ENCODE assay signal across 1 cellular context in the genomic region with DNA sequence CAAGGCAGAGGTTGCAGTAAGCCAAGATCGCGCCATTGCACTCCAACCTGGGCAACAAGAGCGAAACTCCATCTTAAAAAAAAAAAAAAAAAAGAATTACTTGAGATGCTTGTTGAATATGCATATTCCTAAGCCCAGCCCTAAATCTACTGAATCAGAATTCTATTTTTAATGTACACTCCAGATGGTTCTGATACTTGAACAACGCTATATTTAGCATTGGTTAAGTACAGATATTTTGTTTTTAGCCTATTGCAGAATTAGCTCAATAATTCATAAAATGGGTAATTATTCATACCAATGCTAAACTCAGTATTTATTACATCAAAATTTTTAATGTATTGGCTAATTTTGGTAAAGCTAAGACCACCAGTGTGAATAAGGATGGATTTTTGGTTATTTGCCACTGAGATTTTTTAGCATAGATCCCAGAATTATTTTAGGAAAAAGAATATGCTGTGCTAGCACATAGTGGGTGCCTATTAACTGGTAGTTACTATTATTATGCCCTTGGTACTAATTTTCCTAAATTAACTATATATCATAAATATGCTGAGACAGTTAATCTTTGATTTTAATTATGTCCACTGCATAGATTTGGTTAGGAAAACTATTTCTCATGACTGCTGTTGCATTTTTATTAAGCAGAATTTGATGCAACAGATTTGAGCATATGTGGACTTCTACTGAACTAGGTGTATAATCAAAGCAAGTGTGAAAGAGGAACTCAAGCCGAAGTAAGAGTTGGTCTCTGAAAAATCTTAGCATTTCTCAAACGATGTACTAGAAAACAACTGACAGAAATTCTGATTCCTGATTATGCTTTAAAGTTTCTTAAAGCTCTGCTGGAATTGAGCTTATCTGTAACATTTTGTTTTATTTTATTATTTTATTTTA.
TF ChIP-seq lines count a peak whose summit lies in the region.

No MANE protein-coding gene starts in this region.

TF ChIP-seq in endothelial cell of umbilical vein, 7 proteins besides CTCF, POLR2A, EP300 and RAD21:
- TF ChIP-seq MYC (IDR thresholded peaks at IDR 0.05; ENCODE audit: low read depth, low read length) (no peak), JUN (IDR thresholded peaks at IDR 0.05; ENCODE audit: borderline replicate concordance, insufficient read depth, insufficient read length, low read depth) (no peak), POLR2AphosphoS5 (IDR thresholded peaks at IDR 0.05; ENCODE audit: insufficient read depth, low read depth, low read length) (no peak), EZH2 (IDR thresholded peaks at IDR 0.05; ENCODE audit: borderline replicate concordance, low read depth, low read length, severe bottlenecking) (no peak), FOS (IDR thresholded peaks at IDR 0.05; ENCODE audit: borderline replicate concordance, insufficient read depth, low read length) (no peak), GATA2 (IDR thresholded peaks at IDR 0.05; ENCODE audit: insufficient read depth, insufficient read length, low read depth, low read length) (no peak)
- TF ChIP-seq, protein P1, sequence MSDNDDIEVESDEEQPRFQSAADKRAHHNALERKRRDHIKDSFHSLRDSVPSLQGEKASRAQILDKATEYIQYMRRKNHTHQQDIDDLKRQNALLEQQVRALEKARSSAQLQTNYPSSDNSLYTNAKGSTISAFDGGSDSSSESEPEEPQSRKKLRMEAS (IDR thresholded peaks at IDR 0.05; ENCODE audit: insufficient read depth, insufficient read length) = no peak
TF ChIP-seq in endothelial cell of umbilical vein: peak in this region for 0.
